ENCODE assay signal across 30 cellular contexts in genomic region chr12:4224211-4224878, GRCh38. TPM values are rescaled to one million over a fixed set of nuclear protein-coding genes. Genes with fewer than 3 reads are reported as not detected.
A peak's percentile ranks its signal among the peaks of the same experiment; 100 is the strongest.
DNase-seq lines count a peak whose midpoint lies in the region; ATAC-seq, FAIRE-seq and TF ChIP-seq lines count a peak whose summit lies in the region.
"Had no signal": no experiment of that assay in that cellular context is flagged by ENCODE, and none has a peak within 500 bp of the region (broad histone marks: within the 10 kb centered on the region; RNA-seq: fewer than 3 reads in every experiment).

No MANE protein-coding gene starts in this region.

- intact Hi-C loops in activated CD4-positive, alpha-beta T cell treated with anti-CD3 and anti-CD28 coated beads for 36 hours (cut with DNase I, micrococcal nuclease): no loop called here
- intact Hi-C loops in aorta (cut with DNase I): no loop called here

- ATAC-seq in left lobe of liver (no peak), aorta (ENCODE audit: low FRiP score) (no peak)
- ATAC-seq in activated CD4-positive, alpha-beta T cell treated with anti-CD3 and anti-CD28 coated beads for 36 hours: no peak
- ATAC-seq: gastrocnemius medialis; natural killer cell treated with Interleukin-12 subunit alpha and Interleukin-12 subunit beta and Interleukin-15 and Interleukin-18, amount 100 ng/mL, for 72 hours; stimulated activated naive CD8-positive, alpha-beta T cell treated with anti-CD3 and anti-CD28 coated beads, Interleukin-15, amount 100 ng/mL, for 72 hours had no signal

- peak; percentile 82 for FAIRE-seq in GM12891 (lab: Jason Lieb, UNC)
- FAIRE-seq in urothelium cell line (lab: Jason Lieb, UNC): peak; percentile 65
- FAIRE-seq: bronchial epithelial cell, small intestine had no signal

- H3K4me1 Mint-ChIP-seq in activated CD4-positive, alpha-beta T cell treated with anti-CD3 and anti-CD28 coated beads for 36 hours: peaks cover 6% of the 10 kb centered on the region

- peaks cover 2% of the 10 kb centered on the region for H3K9me3 ChIP-seq in aorta (ENCODE audit: control insufficient read depth, low read length)
- H3K9me3 ChIP-seq: gastrocnemius medialis, ovary, Peyer's patch, thyroid gland had no signal

- DNase-seq in GM12891 (ENCODE audit: insufficient read length, low spot score) (no peak), NCI-H82 (lab: John Stamatoyannopoulos, UW) (peak; percentile 44), left lobe of liver (ENCODE audit: low spot score) (peak; percentile 37), urothelium cell line (ENCODE audit: low spot score) (no peak), superior temporal gyrus (ENCODE audit: extremely low spot score) (no peak), aorta (no peak)
- DNase-seq in activated CD4-positive, alpha-beta T cell treated with anti-CD3 and anti-CD28 coated beads for 36 hours: no peak
- DNase-seq: activated CD4-positive, alpha-beta T cell treated with anti-CD3 and anti-CD28 coated beads, Interleukin-2, amount 10 ng/mL, durations not matched to agents 24 days and 14 days; activated gamma-delta T cell; activated naive CD8-positive, alpha-beta T cell treated with anti-CD3 and anti-CD28 coated beads for 36 hours; activated T-cell treated with anti-CD3 and anti-CD28 coated beads, Interleukin-2, amount 50 U/mL, for 24 hours; anterior cingulate cortex; gastrocnemius medialis; HCEC 1CT; kidney glomerular epithelial cell; MM.1S; NCI-H1436 treated with DMSO at 0.1 percent for 48 hours; NCI-H345; ovary; Peyer's patch; SHP77 treated with DMSO at 0.1 percent for 48 hours; small intestine; stimulated activated CD4-positive, alpha-beta T cell treated with anti-CD3 and anti-CD28 coated beads, Interleukin-1b, Interleukin-23, amount 100 ng/mL, for 48 hours; stimulated activated naive CD8-positive, alpha-beta T cell treated with anti-CD3 and anti-CD28 coated beads, Interleukin-15, amount 100 ng/mL, for 72 hours; thyroid gland had no signal

- WGBS in aorta, 2 donors: 52 to 63% methylated on average over 15 of the region's 15 CpGs

- no peaks in the 10 kb centered on the region for H3K9me3 Mint-ChIP-seq in activated CD4-positive, alpha-beta T cell treated with anti-CD3 and anti-CD28 coated beads for 36 hours (ENCODE audit: low read depth)
- H3K9me3 Mint-ChIP-seq: activated naive CD8-positive, alpha-beta T cell treated with anti-CD3 and anti-CD28 coated beads for 36 hours; activated T-cell treated with anti-CD3 and anti-CD28 coated beads, Interleukin-2, amount 50 U/mL, for 24 hours; natural killer cell treated with Interleukin-12 subunit alpha and Interleukin-12 subunit beta and Interleukin-15 and Interleukin-18, amount 100 ng/mL, for 72 hours; stimulated activated naive CD8-positive, alpha-beta T cell treated with anti-CD3 and anti-CD28 coated beads, Interleukin-15, amount 100 ng/mL, for 72 hours had no signal

- POLR2A ChIA-PET in activated CD4-positive, alpha-beta T cell treated with anti-CD3 and anti-CD28 coated beads for 36 hours (lab: Charles Lee): no interaction called here

- no peaks in the 10 kb centered on the region for H3K36me3 ChIP-seq in aorta (ENCODE audit: control insufficient read depth in 1 of 2, insufficient read depth in 2 of 2, low read length in 1 of 2)
- H3K36me3 ChIP-seq: gastrocnemius medialis, ovary, Peyer's patch, thyroid gland had no signal

- H3K27ac ChIP-seq in aorta (ENCODE audit: low read depth in 1 of 2, low read length in 2 of 2): no peak overlapping the region
- H3K27ac ChIP-seq: gastrocnemius medialis, KMS-11, ovary, Peyer's patch, thyroid gland, VCaP had no signal

- H3K4me3 Mint-ChIP-seq in activated CD4-positive, alpha-beta T cell treated with anti-CD3 and anti-CD28 coated beads for 36 hours: no peak overlapping the region
- H3K4me3 Mint-ChIP-seq: activated CD4-positive, alpha-beta T cell treated with anti-CD3 and anti-CD28 coated beads, Interleukin-2, amount 10 ng/mL, durations not matched to agents 24 days and 14 days; activated naive CD8-positive, alpha-beta T cell treated with anti-CD3 and anti-CD28 coated beads for 36 hours; activated T-cell treated with anti-CD3 and anti-CD28 coated beads, Interleukin-2, amount 50 U/mL, for 24 hours; natural killer cell treated with Interleukin-12 subunit alpha and Interleukin-12 subunit beta and Interleukin-15 and Interleukin-18, amount 100 ng/mL, for 72 hours; stimulated activated naive CD8-positive, alpha-beta T cell treated with anti-CD3 and anti-CD28 coated beads, Interleukin-15, amount 100 ng/mL, for 72 hours had no signal

- H3K4me3 ChIP-seq in aorta (ENCODE audit: low read length in 2 of 2): no peak overlapping the region
- H3K4me3 ChIP-seq: gastrocnemius medialis, lung, ovary, Peyer's patch, thyroid gland had no signal

- TF ChIP-seq POLR2A in GM12891 (IDR thresholded peaks at IDR 0.05; ENCODE audit: low read depth, low read length): no peak

- no peaks in the 10 kb centered on the region for H3K4me1 ChIP-seq in aorta (ENCODE audit: control insufficient read depth in 1 of 2, insufficient read depth in 2 of 2, low read length in 2 of 2)
- H3K4me1 ChIP-seq: gastrocnemius medialis, Peyer's patch, thyroid gland had no signal

- CTCF ChIA-PET in activated CD4-positive, alpha-beta T cell treated with anti-CD3 and anti-CD28 coated beads for 36 hours (lab: Charles Lee): no interaction called here

- no peaks in the 10 kb centered on the region for H3K27me3 Mint-ChIP-seq in activated CD4-positive, alpha-beta T cell treated with anti-CD3 and anti-CD28 coated beads for 36 hours
- H3K27me3 Mint-ChIP-seq: activated CD4-positive, alpha-beta T cell treated with anti-CD3 and anti-CD28 coated beads, Interleukin-2, amount 10 ng/mL, durations not matched to agents 24 days and 14 days; natural killer cell treated with Interleukin-12 subunit alpha and Interleukin-12 subunit beta and Interleukin-15 and Interleukin-18, amount 100 ng/mL, for 72 hours had no signal

- no peaks in the 10 kb centered on the region for H3K36me3 Mint-ChIP-seq in activated CD4-positive, alpha-beta T cell treated with anti-CD3 and anti-CD28 coated beads for 36 hours (ENCODE audit: low read depth)
- H3K36me3 Mint-ChIP-seq: activated naive CD8-positive, alpha-beta T cell treated with anti-CD3 and anti-CD28 coated beads for 36 hours; natural killer cell treated with Interleukin-12 subunit alpha and Interleukin-12 subunit beta and Interleukin-15 and Interleukin-18, amount 100 ng/mL, for 72 hours had no signal

- no peak overlapping the region for H3K27ac Mint-ChIP-seq in activated CD4-positive, alpha-beta T cell treated with anti-CD3 and anti-CD28 coated beads for 36 hours
- H3K27ac Mint-ChIP-seq: activated CD4-positive, alpha-beta T cell treated with anti-CD3 and anti-CD28 coated beads, Interleukin-2, amount 10 ng/mL, durations not matched to agents 24 days and 14 days; activated naive CD8-positive, alpha-beta T cell treated with anti-CD3 and anti-CD28 coated beads for 36 hours; activated T-cell treated with anti-CD3 and anti-CD28 coated beads, Interleukin-2, amount 50 U/mL, for 24 hours; stimulated activated naive CD8-positive, alpha-beta T cell treated with anti-CD3 and anti-CD28 coated beads, Interleukin-15, amount 100 ng/mL, for 72 hours had no signal

- H3K27me3 ChIP-seq in aorta (ENCODE audit: control insufficient read depth in 1 of 2, insufficient read depth in 2 of 2, low read length in 1 of 2): no peaks in the 10 kb centered on the region
- H3K27me3 ChIP-seq: ovary, Peyer's patch, thyroid gland had no signal

TF ChIP-seq in GM12891, 5 proteins besides CTCF, POLR2A, EP300 and RAD21:
- no peak for TF ChIP-seq POLR2AphosphoS5 (IDR thresholded peaks at IDR 0.05; ENCODE audit: low read depth, low read length)
- no peak for TF ChIP-seq PAX5 (IDR thresholded peaks at IDR 0.05; ENCODE audit: insufficient read depth, low read length, severe bottlenecking)
- no peak for TF ChIP-seq POU2F2 (IDR thresholded peaks at IDR 0.05; ENCODE audit: low read depth, low read length)
- no peak for TF ChIP-seq TAF1 (IDR thresholded peaks at IDR 0.05; ENCODE audit: low read depth, low read length)
- TF ChIP-seq SPI1 (IDR thresholded peaks at IDR 0.05; ENCODE audit: low read depth, low read length): no peak

RNA-seq across cellular contexts. Expression of gene CCND2, which starts 49.2 kb away (rescaled TPM):
- polyA plus RNA-seq in GM12891 (2012; ENCODE audit: low read depth, missing spikeins): 64.3 TPM
- total RNA-seq in left lobe of liver: 3.5 TPM
- total RNA-seq in activated CD4-positive, alpha-beta T cell treated with anti-CD3 and anti-CD28 coated beads for 36 hours: 100 to 1,000 TPM; 357 to 369 TPM
- total RNA-seq in aorta: 100 to 1,000 TPM; 135 to 170 TPM
- 10 to 100 TPM; 17.1 to 18.9 TPM for polyA plus RNA-seq in aorta

Comparison
In these comparisons a context has a peak if more than half of its experiments do, and no peak if none do; other contexts are left out.
1. DNase-seq: peak in NCI-H82 (single experiment) and left lobe of liver (single experiment); none in GM12891 (single experiment), urothelium cell line (single experiment), superior temporal gyrus (single experiment), activated CD4-positive, alpha-beta T cell treated with anti-CD3 and anti-CD28 coated beads for 36 hours (single experiment) and aorta (0 of 2).
2. RNA of gene CCND2, which starts 49.2 kb away (total RNA-seq): 357 to 369 TPM in activated CD4-positive, alpha-beta T cell treated with anti-CD3 and anti-CD28 coated beads for 36 hours and 135 to 170 TPM in aorta; 3.5 TPM in left lobe of liver (single experiment); every median in the first group is over 10 times any median in the second.